Comparison of ENCODE assay signal across 8 cellular contexts in genomic region chr1:28199328-28200233, GRCh38. TPM values are rescaled to one million over a fixed set of nuclear protein-coding genes. Genes with fewer than 3 reads are reported as not detected.
DNase-seq lines count a peak whose midpoint lies in the region; ATAC-seq, FAIRE-seq and TF ChIP-seq lines count a peak whose summit lies in the region.

No MANE protein-coding gene starts in this region.

- peaks cover 7% of the 10 kb centered on the region for H3K9me3 Mint-ChIP-seq in activated T-cell treated with anti-CD3 and anti-CD28 coated beads, Interleukin-2, amount 50 U/mL, for 4 hours

- peaks cover 21 to 39% of the 10 kb centered on the region in 2 donors for H3K36me3 ChIP-seq in kidney (ENCODE audit: control insufficient read depth in 1 of 2, insufficient read depth in 2 of 2, low read length in 2 of 2)
- H3K36me3 ChIP-seq in body of pancreas (replicated peaks in 1 of 2; ENCODE audit: insufficient read depth in 1 of 2, low read depth in 2 of 2), result peaks cover 12 to 37% of the 10 kb centered on the region in 2 donors

- H3K27ac ChIP-seq in kidney (ENCODE audit: low read depth in 2 of 2, low read length in 2 of 2) (no peak overlapping the region), body of pancreas (no peak overlapping the region)

- H3K4me3 ChIP-seq in kidney (ENCODE audit: low read length in 2 of 2), result no peak overlapping the region
- no peak overlapping the region for H3K4me3 ChIP-seq in foreskin fibroblast (ENCODE audit: low read depth in 1 of 2, low read length in 2 of 2)
- no peak overlapping the region for H3K4me3 ChIP-seq in body of pancreas

- WGBS in body of pancreas, 2 donors, result 87 to 93% methylated on average over 8 of the region's 8 CpGs

- peak overlapping the region; percentile 75 for H3K4me3 Mint-ChIP-seq in activated T-cell treated with anti-CD3 and anti-CD28 coated beads, Interleukin-2, amount 50 U/mL, for 4 hours

- H3K27me3 Mint-ChIP-seq in activated T-cell treated with anti-CD3 and anti-CD28 coated beads, Interleukin-2, amount 50 U/mL, for 4 hours (ENCODE audit: low read depth), result no peaks in the 10 kb centered on the region

- peaks cover 41% of the 10 kb centered on the region for H3K4me1 Mint-ChIP-seq in activated T-cell treated with anti-CD3 and anti-CD28 coated beads, Interleukin-2, amount 50 U/mL, for 4 hours (ENCODE audit: low read depth)

- peaks cover 57% of the 10 kb centered on the region for H3K36me3 Mint-ChIP-seq in activated T-cell treated with anti-CD3 and anti-CD28 coated beads, Interleukin-2, amount 50 U/mL, for 4 hours (ENCODE audit: insufficient read depth)

- TF ChIP-seq CTCF in kidney (IDR thresholded peaks at IDR 0.05; ENCODE audit: borderline replicate concordance, extremely low read depth, insufficient read depth), result no peak
- TF ChIP-seq CTCF in foreskin fibroblast (IDR thresholded peaks at IDR 0.05; ENCODE audit: low read depth, low read length), result no peak
- no peak for TF ChIP-seq CTCF in body of pancreas (IDR thresholded peaks at IDR 0.05)

- ATAC-seq in GM19395 (IDR thresholded peaks at IDR 0.05; ENCODE audit: unreplicated experiment), result peak; percentile 82
- peak; percentile 82 for ATAC-seq in HG03354 (IDR thresholded peaks at IDR 0.05; ENCODE audit: poor library complexity, severe bottlenecking, unreplicated experiment)
- ATAC-seq in activated T-cell treated with anti-CD3 and anti-CD28 coated beads, Interleukin-2, amount 50 U/mL, for 4 hours, result peak; percentile 95 to 96
- ATAC-seq in body of pancreas, result no peak

- TF ChIP-seq POLR2A in body of pancreas (IDR thresholded peaks at IDR 0.05), result no peak

- DNase-seq in activated T-cell treated with anti-CD3 and anti-CD28 coated beads, Interleukin-2, amount 50 U/mL, for 4 hours, result no peak
- DNase-seq in stimulated activated CD4-positive, alpha-beta T cell treated with anti-CD3 and anti-CD28 coated beads, Interleukin-2, amount 100 ng/mL, for 48 hours, result peak; percentile 28 to 44
- DNase-seq in kidney (no peak), foreskin fibroblast (no peak), NCI-H1436 (lab: John Stamatoyannopoulos, UW) (no peak), body of pancreas (no peak)

- H3K9me3 ChIP-seq in kidney (ENCODE audit: control insufficient read depth in 1 of 2, low read length in 2 of 2) (no peaks in the 10 kb centered on the region), body of pancreas (no peaks in the 10 kb centered on the region)

- H3K4me1 ChIP-seq in kidney (ENCODE audit: control insufficient read depth in 1 of 2, insufficient read depth in 1 of 2, low read depth in 1 of 2, low read length in 2 of 2) (no peaks in the 10 kb centered on the region), body of pancreas (no peaks in the 10 kb centered on the region)

- no peak overlapping the region for H3K9ac ChIP-seq in kidney (ENCODE audit: low read length in 2 of 2)

- intact Hi-C loops in kidney (cut with DNase I), result loop anchor here (10.0 kb wide), 1 partner anchor 95 kb away; no protein-coding TSS in a partner anchor
- intact Hi-C loops in body of pancreas (cut with DNase I), result no loop called here

- H3K27me3 ChIP-seq in body of pancreas, result no peaks in the 10 kb centered on the region

- no peak for FAIRE-seq in kidney (lab: Jason Lieb, UNC)

RNA-seq across cellular contexts. Expression of gene PTAFR, which starts 23.1 kb away (rescaled TPM):
- 1 to 10 TPM in 2 of 3 donors, under 1 TPM in 1; 0.96 to 3.4 (median 1.3) TPM for total RNA-seq in activated T-cell treated with anti-CD3 and anti-CD28 coated beads, Interleukin-2, amount 50 U/mL, for 4 hours
- total RNA-seq in kidney (16.4 TPM), body of pancreas (1 to 10 TPM; 2.3 to 3.6 TPM)
- polyA plus RNA-seq in kidney (ENCODE audit: insufficient read depth, low read depth, low replicate concordance), result 2.4 TPM

RNA-seq across cellular contexts. Expression of gene DNAJC8, which starts 33.2 kb away (rescaled TPM):
- total RNA-seq in activated T-cell treated with anti-CD3 and anti-CD28 coated beads, Interleukin-2, amount 50 U/mL, for 4 hours, result 100 to 1,000 TPM in 1 of 3 donors, 10 to 100 TPM in 2; 91.5 to 103 (median 99.4) TPM
- total RNA-seq in kidney (71.7 TPM), body of pancreas (10 to 100 TPM; 18.7 to 53.1 TPM)
- polyA plus RNA-seq in kidney (ENCODE audit: insufficient read depth, low read depth, low replicate concordance), result 110 TPM

RNA-seq across cellular contexts. Expression of gene ATP5IF1, which starts 36.3 kb away (rescaled TPM):
- 100 to 1,000 TPM; 110 to 121 (median 114) TPM for total RNA-seq in activated T-cell treated with anti-CD3 and anti-CD28 coated beads, Interleukin-2, amount 50 U/mL, for 4 hours
- 172 TPM for total RNA-seq in kidney
- 906 TPM for polyA plus RNA-seq in kidney (ENCODE audit: insufficient read depth, low read depth, low replicate concordance)
- 10 to 100 TPM; 62.0 to 93.4 TPM for total RNA-seq in body of pancreas

RNA-seq across cellular contexts. Expression of gene SESN2, which starts 59.7 kb away (rescaled TPM):
- 10 to 100 TPM; 21.4 to 38.3 (median 27.3) TPM for total RNA-seq in activated T-cell treated with anti-CD3 and anti-CD28 coated beads, Interleukin-2, amount 50 U/mL, for 4 hours
- total RNA-seq in kidney (19.4 TPM), body of pancreas (10 to 100 TPM in 1 of 2 donors, 1 to 10 TPM in 1; 8.2 to 12.5 TPM)
- 22.7 TPM for polyA plus RNA-seq in kidney (ENCODE audit: insufficient read depth, low read depth, low replicate concordance)

Comparison
In these comparisons a context has a peak if more than half of its experiments do, and no peak if none do; other contexts are left out.
1. DNase-seq: peak in stimulated activated CD4-positive, alpha-beta T cell treated with anti-CD3 and anti-CD28 coated beads, Interleukin-2, amount 100 ng/mL, for 48 hours (2 of 2); none in activated T-cell treated with anti-CD3 and anti-CD28 coated beads, Interleukin-2, amount 50 U/mL, for 4 hours (single experiment), kidney (single experiment), foreskin fibroblast (0 of 2), NCI-H1436 (single experiment) and body of pancreas (0 of 4).